In genomic region chr4:57064120-57064519, GRCh38 we compare ENCODE assay signal across 22 cellular contexts. TPM values are rescaled to one million over a fixed set of nuclear protein-coding genes. Genes with fewer than 3 reads are reported as not detected.
DNase-seq lines count a peak whose midpoint lies in the region; ATAC-seq and TF ChIP-seq lines count a peak whose summit lies in the region.
"Had no signal": no experiment of that assay in that cellular context is flagged by ENCODE, and none has a peak within 500 bp of the region (broad histone marks: within the 10 kb centered on the region; RNA-seq: fewer than 3 reads in every experiment).

No MANE protein-coding gene starts in this region.

- H3K36me3 Mint-ChIP-seq in HFFc6 (ENCODE audit: low read depth): peaks cover 44% of the 10 kb centered on the region
- no peaks in the 10 kb centered on the region for H3K36me3 Mint-ChIP-seq in CD8-positive, alpha-beta T cell

- H2AFZ ChIP-seq in mesenchymal stem cell (ENCODE audit: low read depth, low read length): no peak overlapping the region

- H3K79me1 ChIP-seq in mesenchymal stem cell (replicated peaks; ENCODE audit: low read length, poor library complexity, severe bottlenecking): no peaks in the 10 kb centered on the region

- H2BK12ac ChIP-seq in mesenchymal stem cell (ENCODE audit: low read length in 2 of 2): peak overlapping the region; percentile 70 to 85

- H2BK5ac ChIP-seq in mesenchymal stem cell (ENCODE audit: low read depth, low read length, poor library complexity, severe bottlenecking): peak overlapping the region; percentile 33

- TF ChIP-seq CTCF in HFFc6 (IDR thresholded peaks at IDR 0.05): no peak
- no peak for TF ChIP-seq CTCF in stomach (IDR thresholded peaks at IDR 0.05)
- no peak for TF ChIP-seq CTCF in CD8-positive, alpha-beta T cell (IDR thresholded peaks at IDR 0.05)

- H3K4me1 Mint-ChIP-seq in HFFc6 (ENCODE audit: low read depth): peaks cover 90% of the 10 kb centered on the region
- H3K4me1 Mint-ChIP-seq in CD8-positive, alpha-beta T cell (ENCODE audit: low read depth): no peaks in the 10 kb centered on the region
- H3K4me1 Mint-ChIP-seq: activated CD4-positive, alpha-beta memory T cell treated with anti-CD3 and anti-CD28 coated beads, Interleukin-2, amount 10 ng/mL, durations not matched to agents 7 days and 5 days had no signal

- no peak for TF ChIP-seq POLR2A in stomach (IDR thresholded peaks at IDR 0.05)

- H3K4me2 ChIP-seq in mesenchymal stem cell (ENCODE audit: low read length, poor library complexity, severe bottlenecking): no peak overlapping the region

- H3K4me1 ChIP-seq in adipocyte (ENCODE audit: control insufficient read depth, insufficient read depth, low read length): peaks cover 38% of the 10 kb centered on the region
- H3K4me1 ChIP-seq in mesenchymal stem cell (ENCODE audit: control insufficient read depth, insufficient read depth, low read depth, low read length): peaks cover 30% of the 10 kb centered on the region
- H3K4me1 ChIP-seq in stomach: peaks cover 0 to 56% (median 29%) of the 10 kb centered on the region in 4 donors
- H3K4me1 ChIP-seq in CD8-positive, alpha-beta T cell (ENCODE audit: insufficient read depth, low read length): no peaks in the 10 kb centered on the region

- H3K23ac ChIP-seq in mesenchymal stem cell (ENCODE audit: low read length in 2 of 2): no peak overlapping the region

- H2BK120ac ChIP-seq in mesenchymal stem cell (ENCODE audit: low read depth, low read length): no peak overlapping the region

- H3K9ac ChIP-seq in adipocyte (ENCODE audit: low read length): peak overlapping the region; percentile 39
- peak overlapping the region; percentile 61 for H3K9ac ChIP-seq in mesenchymal stem cell (ENCODE audit: low read length)

- H4K91ac ChIP-seq in mesenchymal stem cell (ENCODE audit: low read length): no peak overlapping the region

- ATAC-seq in CD8-positive, alpha-beta T cell: no peak
- ATAC-seq in GM19452 (IDR thresholded peaks at IDR 0.05; ENCODE audit: unreplicated experiment): no peak
- no peak for ATAC-seq in GM18498 (IDR thresholded peaks at IDR 0.05; ENCODE audit: unreplicated experiment)

- H3K27ac ChIP-seq in mesenchymal stem cell (ENCODE audit: low read length, poor library complexity, severe bottlenecking) (peak overlapping the region; percentile 70), stomach (peak overlapping the region in 4 of 5 donors; percentile 51 to 84 (median 67))
- no peak overlapping the region for H3K27ac ChIP-seq in CD8-positive, alpha-beta T cell (ENCODE audit: low read depth, low read length)

- H3K27ac Mint-ChIP-seq in HFFc6: peak overlapping the region; percentile 95
- no peak overlapping the region for H3K27ac Mint-ChIP-seq in CD8-positive, alpha-beta T cell
- H3K27ac Mint-ChIP-seq: activated CD4-positive, alpha-beta memory T cell treated with anti-CD3 and anti-CD28 coated beads, Interleukin-2, amount 10 ng/mL, durations not matched to agents 7 days and 5 days had no signal

- H3K9me3 ChIP-seq in adipocyte (ENCODE audit: control insufficient read depth, low read length): no peaks in the 10 kb centered on the region
- no peaks in the 10 kb centered on the region for H3K9me3 ChIP-seq in mesenchymal stem cell (ENCODE audit: control insufficient read depth, low read length)
- H3K9me3 ChIP-seq in stomach: no peaks in the 10 kb centered on the region
- no peaks in the 10 kb centered on the region for H3K9me3 ChIP-seq in CD8-positive, alpha-beta T cell (ENCODE audit: low read length)
- H3K9me3 ChIP-seq: suprapubic skin had no signal

- DNase-seq in HFFc6 (no peak), adipocyte (ENCODE audit: low read depth) (peak; percentile 41), mesenchymal stem cell (no peak), stomach (no peak), globus pallidus (ENCODE audit: low spot score) (no peak)
- no peak for DNase-seq in CD8-positive, alpha-beta T cell
- DNase-seq: activated CD4-positive, alpha-beta memory T cell treated with anti-CD3 and anti-CD28 coated beads, Interleukin-2, amount 10 ng/mL, durations not matched to agents 7 days and 5 days; activated CD4-positive, CD25-positive, alpha-beta regulatory T cell; activated effector memory CD4-positive, alpha-beta T cell treated with anti-CD3 and anti-CD28 coated beads, Interleukin-2, amount 50 U/mL, for 16 hours; activated T-cell treated with anti-CD3 and anti-CD28 coated beads for 4 hours; dorsolateral prefrontal cortex; KG1; NCI-H524 treated with DMSO at 0.1 percent for 48 hours; occipital lobe; retina; T-helper 9 cell had no signal

- H2BK15ac ChIP-seq in mesenchymal stem cell (ENCODE audit: low read depth, poor library complexity, severe bottlenecking): no peak overlapping the region

- H3K27me3 Mint-ChIP-seq in HFFc6 (ENCODE audit: insufficient read depth): no peaks in the 10 kb centered on the region; the same call in 1 of the 2 replicates
- H3K27me3 Mint-ChIP-seq in CD8-positive, alpha-beta T cell (ENCODE audit: low read depth): no peaks in the 10 kb centered on the region

- H3K36me3 ChIP-seq in adipocyte (ENCODE audit: control insufficient read depth, insufficient read depth, low read length, severe bottlenecking): no peaks in the 10 kb centered on the region
- peaks cover 0 to 23% of the 10 kb centered on the region in 2 experiments for H3K36me3 ChIP-seq in mesenchymal stem cell (ENCODE audit: control insufficient read depth in 1 of 2, insufficient read depth in 2 of 2, low read depth in 1 of 2, low read length in 2 of 2)
- H3K36me3 ChIP-seq in stomach: no peaks in the 10 kb centered on the region
- H3K36me3 ChIP-seq in CD8-positive, alpha-beta T cell (ENCODE audit: insufficient read depth, low read length): no peaks in the 10 kb centered on the region
- H3K36me3 ChIP-seq: cardiac muscle cell, suprapubic skin had no signal

- peak overlapping the region; percentile 71 for H4K8ac ChIP-seq in mesenchymal stem cell (ENCODE audit: low read length)

- WGBS in mesenchymal stem cell: 33% methylated on average over 1 of the region's 2 CpGs
- WGBS in stomach, 5 donors: 61 to 76% (median 70%) methylated on average over 2 of the region's 2 CpGs

- no peak for TF ChIP-seq EP300 in stomach (IDR thresholded peaks at IDR 0.05)

- POLR2A ChIA-PET in CD8-positive, alpha-beta T cell (lab: Charles Lee): no interaction called here

- peak overlapping the region; percentile 87 for H2AK5ac ChIP-seq in mesenchymal stem cell (ENCODE audit: low read length, severe bottlenecking)

- H3K4me3 Mint-ChIP-seq in HFFc6: peak overlapping the region; percentile 80
- H3K4me3 Mint-ChIP-seq in CD8-positive, alpha-beta T cell: no peak overlapping the region
- H3K4me3 Mint-ChIP-seq: activated CD4-positive, alpha-beta memory T cell treated with anti-CD3 and anti-CD28 coated beads, Interleukin-2, amount 10 ng/mL, durations not matched to agents 7 days and 5 days had no signal

- CTCF ChIA-PET in CD8-positive, alpha-beta T cell (lab: Charles Lee): interaction anchor here (0.6 kb wide), 1 partner anchor 666 kb away, joined by 4 read pairs; no protein-coding TSS in a partner anchor

- no peaks in the 10 kb centered on the region; the same call in 1 of the 2 replicates for H3K9me3 Mint-ChIP-seq in HFFc6
- no peaks in the 10 kb centered on the region for H3K9me3 Mint-ChIP-seq in CD8-positive, alpha-beta T cell
- H3K9me3 Mint-ChIP-seq: activated CD4-positive, alpha-beta memory T cell treated with anti-CD3 and anti-CD28 coated beads, Interleukin-2, amount 10 ng/mL, durations not matched to agents 7 days and 5 days had no signal

- peak overlapping the region in 1 of 2 experiments; percentile 88 for H3K18ac ChIP-seq in mesenchymal stem cell (ENCODE audit: low read depth in 1 of 2, low read length in 2 of 2)

- H3K4me3 ChIP-seq in adipocyte (ENCODE audit: low read length) (no peak overlapping the region), mesenchymal stem cell (ENCODE audit: insufficient read depth in 1 of 2, low read depth in 1 of 2, low read length in 2 of 2) (no peak overlapping the region), stomach (no peak overlapping the region)
- no peak overlapping the region for H3K4me3 ChIP-seq in CD8-positive, alpha-beta T cell (ENCODE audit: low read depth, low read length)
- H3K4me3 ChIP-seq: cardiac muscle cell, dorsolateral prefrontal cortex, lung, suprapubic skin had no signal

- H3K4ac ChIP-seq in mesenchymal stem cell (ENCODE audit: low read depth in 1 of 2, low read length in 2 of 2): peak overlapping the region in 1 of 2 experiments; percentile 63

- peak overlapping the region in 1 of 2 experiments; percentile 14 for H3K14ac ChIP-seq in mesenchymal stem cell (ENCODE audit: low read length in 2 of 2)

- intact Hi-C loops in stomach (cut with DNase I; ENCODE audit: low total_unique reads): no loop called here
- intact Hi-C loops in CD8-positive, alpha-beta T cell (cut with DNase I, micrococcal nuclease): no loop called here

- H3K27me3 ChIP-seq in adipocyte (replicated peaks; ENCODE audit: control insufficient read depth, insufficient read depth, low read length) (no peaks in the 10 kb centered on the region), mesenchymal stem cell (ENCODE audit: control insufficient read depth in 1 of 2, insufficient read depth in 1 of 2, low read length in 2 of 2) (no peaks in the 10 kb centered on the region), stomach (no peaks in the 10 kb centered on the region)
- H3K27me3 ChIP-seq in CD8-positive, alpha-beta T cell (ENCODE audit: insufficient read depth, low read length): no peaks in the 10 kb centered on the region
- H3K27me3 ChIP-seq: cardiac muscle cell, dorsolateral prefrontal cortex, suprapubic skin had no signal

RNA-seq across cellular contexts. Expression of gene IGFBP7, which starts 46.1 kb away (rescaled TPM):
- total RNA-seq in HFFc6 (2021; fragmentation: NEBNext Ultra II Directional; extraction: Animal tissue kit (Norgen Biotek cat#: 25700)): 100 to 1,000 TPM; 464 to 821 (median 485) TPM
- polyA plus RNA-seq in mesenchymal stem cell (2013, experiment 1 of 2): 2,552 TPM
- polyA plus RNA-seq in mesenchymal stem cell (2013, experiment 2 of 2): 3,066 TPM
- 100 to 1,000 TPM; 188 to 972 (median 281) TPM for total RNA-seq in stomach
- 100 to 1,000 TPM in 1 of 3 donors, 10 to 100 TPM in 2; 71.8 to 199 (median 85.9) TPM for polyA plus RNA-seq in stomach
- not detected for total RNA-seq in CD8-positive, alpha-beta T cell
- total RNA-seq: activated CD4-positive, alpha-beta memory T cell treated with anti-CD3 and anti-CD28 coated beads, Interleukin-2, amount 10 ng/mL, durations not matched to agents 7 days and 5 days; HT-29 had no signal

Comparison
In these comparisons a context has a peak if more than half of its experiments do, and no peak if none do; other contexts are left out.
1. RNA of gene IGFBP7, which starts 46.1 kb away (total RNA-seq): 464 to 821 TPM in HFFc6 and 188 to 972 TPM in stomach; not detected in CD8-positive, alpha-beta T cell; every median in the first group is over 100 times any median in the second.